Comparison of ENCODE assay signal across 12 cellular contexts in genomic region chr17:74919440-74920305, GRCh38. TPM values are rescaled to one million over a fixed set of nuclear protein-coding genes. Genes with fewer than 3 reads are reported as not detected.
A peak's percentile ranks its signal among the peaks of the same experiment; 100 is the strongest.
DNase-seq lines count a peak whose midpoint lies in the region; ATAC-seq and TF ChIP-seq lines count a peak whose summit lies in the region.
"Had no signal": no experiment of that assay in that cellular context is flagged by ENCODE, and none has a peak within 500 bp of the region (broad histone marks: within the 10 kb centered on the region; RNA-seq: fewer than 3 reads in every experiment).

No MANE protein-coding gene starts in this region.

- H3K9me3 ChIP-seq in spleen = no peaks in the 10 kb centered on the region

- no peak overlapping the region for H3K27ac Mint-ChIP-seq in progenitor cell of endocrine pancreas
- H3K27ac Mint-ChIP-seq: activated CD4-positive, alpha-beta T cell treated with anti-CD3 and anti-CD28 coated beads, Interleukin-2, amount 10 ng/mL, durations not matched to agents 7 days and 5 days had no signal

- H3K4me1 Mint-ChIP-seq in progenitor cell of endocrine pancreas (ENCODE audit: low read depth) = peaks cover 2% of the 10 kb centered on the region
- H3K4me1 Mint-ChIP-seq: activated CD4-positive, alpha-beta T cell treated with anti-CD3 and anti-CD28 coated beads, Interleukin-2, amount 10 ng/mL, durations not matched to agents 7 days and 5 days had no signal

- ATAC-seq in HG02970 (IDR thresholded peaks at IDR 0.05; ENCODE audit: low FRiP score, unreplicated experiment) (no peak), GM19035 (IDR thresholded peaks at IDR 0.05; ENCODE audit: unreplicated experiment) (no peak)

- H3K27ac ChIP-seq in spleen = no peak overlapping the region
- H3K27ac ChIP-seq: KMS-11 had no signal

- H3K36me3 ChIP-seq in spleen = no peaks in the 10 kb centered on the region

- TF ChIP-seq CTCF in progenitor cell of endocrine pancreas (IDR thresholded peaks at IDR 0.05; ENCODE audit: unreplicated experiment) = peak; percentile 43
- TF ChIP-seq CTCF in spleen (IDR thresholded peaks at IDR 0.05 in 8 of 11, conservative IDR thresholded peaks at IDR 0.05 in 3 of 11) = no peak

- WGBS in spleen, 5 donors = 62 to 76% (median 70%) methylated on average over 39 to 67 of the region's 67 CpGs

- intact Hi-C loops in spleen (cut with DNase I; ENCODE audit: low total_unique reads) = no loop called here

- H3K4me1 ChIP-seq in spleen = peaks cover 15 to 37% (median 21%) of the 10 kb centered on the region in 6 donors

- H3K27me3 Mint-ChIP-seq in progenitor cell of endocrine pancreas = peaks cover 33% of the 10 kb centered on the region

- no peak overlapping the region for H3K4me3 Mint-ChIP-seq in progenitor cell of endocrine pancreas (ENCODE audit: low read depth)
- H3K4me3 Mint-ChIP-seq: activated CD4-positive, alpha-beta T cell treated with anti-CD3 and anti-CD28 coated beads, Interleukin-2, amount 10 ng/mL, durations not matched to agents 7 days and 5 days had no signal

- no peak overlapping the region for H3K4me3 ChIP-seq in spleen

- no peak for TF ChIP-seq POLR2A in spleen (IDR thresholded peaks at IDR 0.05)

- no peaks in the 10 kb centered on the region for H3K36me3 Mint-ChIP-seq in progenitor cell of endocrine pancreas (ENCODE audit: insufficient read depth)

- H3K27me3 ChIP-seq in spleen (replicated peaks in 1 of 7) = peaks cover 5 to 100% (median 55%) of the 10 kb centered on the region in 7 donors

- H3K9me3 Mint-ChIP-seq in progenitor cell of endocrine pancreas (ENCODE audit: low read depth) = no peaks in the 10 kb centered on the region
- H3K9me3 Mint-ChIP-seq: activated CD4-positive, alpha-beta T cell treated with anti-CD3 and anti-CD28 coated beads, Interleukin-2, amount 10 ng/mL, durations not matched to agents 7 days and 5 days had no signal

- peak; percentile 18 for DNase-seq in NCI-H510A treated with DMSO at 0.1 percent for 48 hours (lab: John Stamatoyannopoulos, UW)
- DNase-seq in NCI-H510A (lab: John Stamatoyannopoulos, UW) = no peak
- peak; percentile 35 for DNase-seq in NAMALWA (ENCODE audit: low spot score)
- DNase-seq in dermis blood vessel endothelial cell = peak; percentile 47
- DNase-seq in progenitor cell of endocrine pancreas (ENCODE audit: low spot score, unreplicated experiment) = no peak
- DNase-seq in spleen = no peak
- DNase-seq: activated CD4-positive, alpha-beta T cell treated with anti-CD3 and anti-CD28 coated beads, Interleukin-2, amount 10 ng/mL, durations not matched to agents 7 days and 5 days; aorta had no signal

RNA-seq across cellular contexts. Expression of gene USH1G, which starts 3.4 kb away (rescaled TPM):
- not detected in 2 replicates for total RNA-seq in dermis blood vessel endothelial cell
- 0.18 and 0.19 TPM in 2 replicates for total RNA-seq in progenitor cell of endocrine pancreas
- total RNA-seq in spleen = not detected
- polyA plus RNA-seq in spleen = not detected
- total RNA-seq: activated CD4-positive, alpha-beta T cell treated with anti-CD3 and anti-CD28 coated beads, Interleukin-2, amount 10 ng/mL, durations not matched to agents 7 days and 5 days; aorta had no signal
- polyA plus RNA-seq: neural cell had no signal

RNA-seq across cellular contexts. Expression of gene OTOP2, which starts 4.4 kb away (rescaled TPM):
- total RNA-seq in dermis blood vessel endothelial cell (not detected in 2 replicates), progenitor cell of endocrine pancreas (not detected in 2 replicates), spleen (not detected)
- polyA plus RNA-seq in spleen = not detected
- total RNA-seq: activated CD4-positive, alpha-beta T cell treated with anti-CD3 and anti-CD28 coated beads, Interleukin-2, amount 10 ng/mL, durations not matched to agents 7 days and 5 days; aorta had no signal
- polyA plus RNA-seq: neural cell had no signal

RNA-seq across cellular contexts. Expression of gene OTOP3, which starts 16.0 kb away (rescaled TPM):
- not detected in 2 replicates for total RNA-seq in dermis blood vessel endothelial cell
- 0.57 and 0.67 TPM in 2 replicates for total RNA-seq in progenitor cell of endocrine pancreas
- total RNA-seq in spleen = not detected
- polyA plus RNA-seq in spleen = not detected
- total RNA-seq: activated CD4-positive, alpha-beta T cell treated with anti-CD3 and anti-CD28 coated beads, Interleukin-2, amount 10 ng/mL, durations not matched to agents 7 days and 5 days; aorta had no signal
- polyA plus RNA-seq: neural cell had no signal

RNA-seq across cellular contexts. Expression of gene FADS6, which starts 26.2 kb away (rescaled TPM):
- 0.05 TPM in 1 of 2 replicates, not detected in the other for total RNA-seq in dermis blood vessel endothelial cell
- total RNA-seq in progenitor cell of endocrine pancreas = 0.14 and 0.42 TPM in 2 replicates
- 1 to 10 TPM; 1.5 to 8.8 (median 5.4) TPM for total RNA-seq in spleen
- 1 to 10 TPM in 1 of 3 donors, under 1 TPM in 2; 0.13 to 2.4 (median 0.61) TPM for polyA plus RNA-seq in spleen
- total RNA-seq: activated CD4-positive, alpha-beta T cell treated with anti-CD3 and anti-CD28 coated beads, Interleukin-2, amount 10 ng/mL, durations not matched to agents 7 days and 5 days; aorta had no signal
- polyA plus RNA-seq: neural cell had no signal

RNA-seq across cellular contexts. Expression of gene FDXR, which starts 46.9 kb away (rescaled TPM):
- total RNA-seq in dermis blood vessel endothelial cell (36.2 and 59.5 TPM in 2 replicates), progenitor cell of endocrine pancreas (16.9 and 18.2 TPM in 2 replicates), spleen (100 to 1,000 TPM in 1 of 7 donors, 10 to 100 TPM in 6; 17.7 to 114 (median 41.3) TPM)
- polyA plus RNA-seq in spleen = 10 to 100 TPM; 13.6 to 66.1 (median 17.9) TPM

Comparison
In these comparisons a context has a peak if more than half of its experiments do, and no peak if none do; other contexts are left out.
1. DNase-seq: peak in NCI-H510A treated with DMSO at 0.1 percent for 48 hours (single experiment), NAMALWA (single experiment) and dermis blood vessel endothelial cell (single experiment); none in NCI-H510A (single experiment), progenitor cell of endocrine pancreas (single experiment) and spleen (single experiment).